ENCODE assay signal across 15 cellular contexts in the genomic region with DNA sequence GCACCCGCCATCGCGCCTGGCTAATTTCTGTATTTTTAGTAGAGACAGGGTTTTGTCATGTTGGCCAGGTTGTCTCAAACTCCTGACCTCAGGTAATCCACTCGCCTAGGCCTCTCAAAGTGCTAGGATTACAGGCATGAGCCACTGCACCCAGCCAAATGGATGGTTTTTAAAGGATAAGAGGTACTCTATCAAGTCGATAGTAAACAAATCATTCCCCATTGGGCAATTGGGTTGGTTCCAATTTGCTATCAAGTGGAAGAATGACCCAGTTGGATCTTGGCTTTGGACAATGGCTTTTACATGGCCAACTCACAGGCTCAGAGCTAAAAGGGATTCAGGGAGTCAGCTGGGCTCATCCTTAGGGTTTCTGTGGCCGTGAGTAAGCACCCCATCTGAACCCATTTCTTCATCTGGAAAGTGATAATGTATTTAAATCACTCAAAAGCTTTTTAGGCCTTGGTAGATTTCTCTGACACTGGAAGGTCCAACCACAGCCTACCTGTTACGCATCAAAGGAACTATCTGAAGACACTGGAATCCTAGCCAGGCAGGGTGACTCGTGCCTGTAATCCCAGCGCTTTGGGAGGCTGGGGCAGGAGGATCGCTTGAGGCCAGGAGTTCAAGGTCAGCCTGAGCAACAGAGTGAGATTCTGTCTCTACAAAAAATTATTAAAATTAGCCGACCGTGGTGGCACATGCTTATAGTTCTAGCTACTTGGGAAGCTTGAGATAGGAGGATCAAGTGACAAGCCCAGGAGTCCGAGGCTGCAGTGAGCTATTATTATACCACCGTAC. TPM values are rescaled to one million over a fixed set of nuclear protein-coding genes. Genes with fewer than 3 reads are reported as not detected.
DNase-seq lines count a peak whose midpoint lies in the region; ATAC-seq and TF ChIP-seq lines count a peak whose summit lies in the region.
"Had no signal": no experiment of that assay in that cellular context is flagged by ENCODE, and none has a peak within 500 bp of the region (broad histone marks: within the 10 kb centered on the region; RNA-seq: fewer than 3 reads in every experiment).

No MANE protein-coding gene starts in this region.

- no peak overlapping the region for H3K4me3 ChIP-seq in WERI-Rb-1 (ENCODE audit: low read depth, low read length)
- H3K4me3 ChIP-seq in suprapubic skin, result no peak overlapping the region
- H3K4me3 ChIP-seq: BLaER1 treated with 17β-estradiol and CSF1 and Interleukin-3, amounts not matched to agents 10 nM and 100 nM; GM12878; GM23338 had no signal

- no peaks in the 10 kb centered on the region for H3K27me3 ChIP-seq in WERI-Rb-1 (ENCODE audit: insufficient read depth, low read depth, severe bottlenecking)
- peaks cover 15% of the 10 kb centered on the region for H3K27me3 ChIP-seq in suprapubic skin
- H3K27me3 ChIP-seq: BLaER1 treated with 17β-estradiol and CSF1 and Interleukin-3, amounts not matched to agents 10 nM and 100 nM had no signal

- no peak for TF ChIP-seq EP300 in suprapubic skin (IDR thresholded peaks at IDR 0.05)

- DNase-seq in NCI-H2029 treated with DMSO at 0.1 percent for 48 hours (lab: John Stamatoyannopoulos, UW) (peak; percentile 3), NCI-H2029 (lab: John Stamatoyannopoulos, UW) (no peak), NCI-H1092 treated with DMSO at 0.1 percent for 48 hours (lab: John Stamatoyannopoulos, UW) (peak; percentile 93), WERI-Rb-1 (peak; percentile 32), posterior vena cava (ENCODE audit: low spot score) (peak; percentile 31), suprapubic skin (ENCODE audit: low spot score in 2 of 2) (no peak)
- DNase-seq: CD4-positive, CD25-positive, alpha-beta regulatory T cell had no signal

- H3K36me3 ChIP-seq in WERI-Rb-1 (no peaks in the 10 kb centered on the region), suprapubic skin (no peaks in the 10 kb centered on the region)
- H3K36me3 ChIP-seq: BLaER1 treated with 17β-estradiol and CSF1 and Interleukin-3, amounts not matched to agents 10 nM and 100 nM had no signal

- TF ChIP-seq CTCF in WERI-Rb-1 (IDR thresholded peaks at IDR 0.05; ENCODE audit: low read depth, low read length) (no peak), suprapubic skin (IDR thresholded peaks at IDR 0.05) (no peak)

- intact Hi-C loops in posterior vena cava (cut with DNase I), result no loop called here

- H3K27ac ChIP-seq in WERI-Rb-1 (no peak overlapping the region), suprapubic skin (no peak overlapping the region)
- H3K27ac ChIP-seq: 22Rv1; BLaER1 treated with 17β-estradiol and CSF1 and Interleukin-3, amounts not matched to agents 10 nM and 100 nM had no signal

- TF ChIP-seq POLR2A in suprapubic skin (IDR thresholded peaks at IDR 0.05), result no peak

- peaks cover 1% of the 10 kb centered on the region for H3K9me3 ChIP-seq in WERI-Rb-1 (ENCODE audit: severe bottlenecking)
- H3K9me3 ChIP-seq in suprapubic skin, result no peaks in the 10 kb centered on the region
- H3K9me3 ChIP-seq: BLaER1 treated with 17β-estradiol and CSF1 and Interleukin-3, amounts not matched to agents 10 nM and 100 nM had no signal

- 92% methylated on average over 14 of the region's 14 CpGs for WGBS in suprapubic skin

- ATAC-seq in HG03097 (IDR thresholded peaks at IDR 0.05; ENCODE audit: low FRiP score, unreplicated experiment) (no peak), HG03432 (IDR thresholded peaks at IDR 0.05; ENCODE audit: unreplicated experiment) (no peak)

- peaks cover 3% of the 10 kb centered on the region for H3K4me1 ChIP-seq in suprapubic skin

RNA-seq across cellular contexts. Expression of a gene that starts 18.6 kb away (rescaled TPM):
- total RNA-seq in posterior vena cava (not detected), suprapubic skin (not detected)
- total RNA-seq: CD4-positive, CD25-positive, alpha-beta regulatory T cell; G401; GM12878; GM23338; H7 had no signal

RNA-seq across cellular contexts. Expression of a gene that starts 31.0 kb away (rescaled TPM):
- total RNA-seq in posterior vena cava, result 100 to 1,000 TPM; 223 to 342 TPM
- total RNA-seq in suprapubic skin, result 10 to 100 TPM in 2 of 4 donors, 1 to 10 TPM in 2; 7.6 to 12.7 (median 11.0) TPM

RNA-seq across cellular contexts. Expression of a gene that starts 37.6 kb away (rescaled TPM):
- total RNA-seq in posterior vena cava (under 1 TPM; 0.86 to 0.88 TPM), suprapubic skin (1 to 10 TPM in 3 of 4 donors, under 1 TPM in 1; 0.64 to 5.5 (median 2.1) TPM)
- total RNA-seq: G401 had no signal

RNA-seq across cellular contexts. Expression of a gene that starts 48.8 kb away (rescaled TPM):
- 10 to 100 TPM; 68.2 to 80.6 TPM for total RNA-seq in posterior vena cava
- total RNA-seq in suprapubic skin, result 100 to 1,000 TPM in 1 of 4 donors, 10 to 100 TPM in 3; 47.0 to 106 (median 82.8) TPM

RNA-seq across cellular contexts. Expression of a gene that starts 57.9 kb away (rescaled TPM):
- total RNA-seq in posterior vena cava, result 10 to 100 TPM; 78.6 to 88.3 TPM
- total RNA-seq in suprapubic skin, result 100 to 1,000 TPM in 3 of 4 donors, 10 to 100 TPM in 1; 81.3 to 133 (median 104) TPM

Comparison
In these comparisons a context has a peak if more than half of its experiments do, and no peak if none do; other contexts are left out.
1. DNase-seq: peak in NCI-H2029 treated with DMSO at 0.1 percent for 48 hours (single experiment), NCI-H1092 treated with DMSO at 0.1 percent for 48 hours (single experiment), WERI-Rb-1 (single experiment) and posterior vena cava (single experiment); none in NCI-H2029 (single experiment) and suprapubic skin (0 of 2).
2. RNA of a gene that starts 31.0 kb away (total RNA-seq): 223 to 342 TPM in posterior vena cava; 7.6 to 12.7 TPM in suprapubic skin; every median in the first group is over 10 times any median in the second.